Comparison of ENCODE assay signal across 16 cellular contexts in the genomic region with DNA sequence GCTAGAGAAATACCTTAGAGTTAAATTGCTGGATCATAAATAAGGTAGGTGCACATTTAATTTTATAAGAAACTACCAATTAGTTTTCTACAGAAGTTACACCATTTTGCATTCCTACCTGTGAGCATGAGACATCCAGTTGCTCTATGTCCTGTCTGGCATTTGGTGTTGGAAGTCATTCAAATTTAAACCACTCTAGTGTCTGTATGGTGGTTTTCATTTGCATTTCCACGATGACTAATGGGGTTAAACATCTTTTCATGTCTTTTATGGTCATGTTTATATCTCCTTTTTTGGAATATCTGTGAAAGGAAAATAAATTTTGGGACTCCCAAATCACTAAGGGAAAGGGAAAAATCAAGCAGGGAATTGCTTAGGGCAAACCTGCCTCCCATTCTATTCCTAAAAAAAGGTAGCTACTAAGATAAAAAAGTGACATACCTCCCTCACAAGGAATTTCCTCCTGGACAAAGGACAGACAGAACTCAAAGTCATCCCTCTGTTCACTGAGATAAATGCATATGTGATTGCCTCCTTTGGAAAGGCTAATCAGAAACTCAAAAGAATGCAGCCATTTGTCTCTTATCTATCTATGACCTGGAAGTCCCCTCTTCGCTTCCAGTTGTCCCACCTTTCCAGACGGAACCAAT. TPM values are rescaled to one million over a fixed set of nuclear protein-coding genes. Genes with fewer than 3 reads are reported as not detected.
DNase-seq lines count a peak whose midpoint lies in the region; FAIRE-seq and TF ChIP-seq lines count a peak whose summit lies in the region.
"Had no signal": no experiment of that assay in that cellular context is flagged by ENCODE, and none has a peak within 500 bp of the region (broad histone marks: within the 10 kb centered on the region; RNA-seq: fewer than 3 reads in every experiment).

No MANE protein-coding gene starts in this region.

- H4K5ac ChIP-seq in H9 (ENCODE audit: insufficient read length, low read depth, low read length) (no peak overlapping the region), H1 (ENCODE audit: insufficient read length, low read depth, low read length) (no peak overlapping the region)

- H3K27me3 ChIP-seq in H9 (ENCODE audit: insufficient read depth, low read length) (no peaks in the 10 kb centered on the region), H1 (replicated peaks in 1 of 4; ENCODE audit: control insufficient read depth in 3 of 4, extremely low read depth in 1 of 4, insufficient read depth in 3 of 4, low read length in 3 of 4) (no peaks in the 10 kb centered on the region)
- H3K27me3 ChIP-seq: BLaER1 treated with 17β-estradiol and CSF1 and Interleukin-3, amounts not matched to agents 10 nM and 100 nM had no signal

- WGBS in H9 (ENCODE audit: extremely low coverage, insufficient read length, low lambda C conversion rate) = no CpG with 5 or more reads among the region's 3 CpGs
- WGBS in H1 (ENCODE audit: extremely low coverage in 1 of 2, insufficient coverage in 1 of 2, insufficient read length in 1 of 2, insufficient replicate concordance in 2 of 2, low coverage in 1 of 2, low lambda C conversion rate in 2 of 2, missing lambda C conversion rate in 1 of 2), 2 experiments = 59% methylated on average over 3 of the region's 3 CpGs; no CpG with 5 or more reads in 1 of the 2 experiments

- H3K4ac ChIP-seq in H9 (ENCODE audit: low read depth, low read length) (no peak overlapping the region), H1 (replicated peaks; ENCODE audit: insufficient read length, low read depth, low read length) (no peak overlapping the region)

- H3K14ac ChIP-seq in H9 (ENCODE audit: insufficient read depth, low read length) (no peak overlapping the region), H1 (ENCODE audit: insufficient read length) (no peak overlapping the region)

- H2AK5ac ChIP-seq in H9 (ENCODE audit: insufficient read length, low read length) = no peak overlapping the region
- 0 out of 2 replicates have a peak overlapping the region, but pooled peaks have one; percentile 44 for H2AK5ac ChIP-seq in H1 (ENCODE audit: low read depth, low read length)

- no peak overlapping the region for H3K4me3 ChIP-seq in H1 (ENCODE audit: extremely low read depth in 1 of 4, insufficient read depth in 2 of 4, low read depth in 3 of 4, low read length in 4 of 4)
- H3K4me3 ChIP-seq: BLaER1 treated with 17β-estradiol and CSF1 and Interleukin-3, amounts not matched to agents 10 nM and 100 nM had no signal

- H3K27ac Mint-ChIP-seq in H9 = peak overlapping the region in 1 of 3 experiments; percentile 30; a peak in 1 of 7 replicates
- H3K27ac Mint-ChIP-seq in nephron progenitor cell = peak overlapping the region; percentile 32
- H3K27ac Mint-ChIP-seq: CD4-positive, CD25-positive, alpha-beta regulatory T cell; IgD-negative memory B cell had no signal

- no peak overlapping the region for H2AFZ ChIP-seq in H9 (ENCODE audit: low read length)
- no peak overlapping the region for H2AFZ ChIP-seq in H1 (ENCODE audit: low read length)

- H3K79me1 ChIP-seq in H9 (ENCODE audit: insufficient read depth, low read depth, low read length, poor library complexity, severe bottlenecking) (no peaks in the 10 kb centered on the region), H1 (ENCODE audit: low read depth, low read length) (no peaks in the 10 kb centered on the region)

- no peak overlapping the region; a peak in 1 of 5 replicates for H3K4me3 Mint-ChIP-seq in H9
- H3K4me3 Mint-ChIP-seq in nephron progenitor cell = no peak overlapping the region
- H3K4me3 Mint-ChIP-seq: CD4-positive, CD25-positive, alpha-beta regulatory T cell; IgD-negative memory B cell had no signal

- H3K23ac ChIP-seq in H9 (ENCODE audit: insufficient read length, low read depth, low read length) (no peak overlapping the region), H1 (ENCODE audit: insufficient read length) (no peak overlapping the region)

- H3K79me2 ChIP-seq in H9 (ENCODE audit: insufficient read depth, low read length) (no peaks in the 10 kb centered on the region), H1 (ENCODE audit: control insufficient read depth in 1 of 2, insufficient read depth in 2 of 2, low read length in 2 of 2) (no peaks in the 10 kb centered on the region)

- H3K4me1 ChIP-seq in H9 (ENCODE audit: insufficient read depth, low read length) (peaks cover 9% of the 10 kb centered on the region; the same call in 1 of the 2 replicates), H1 (replicated peaks in 1 of 4; ENCODE audit: control insufficient read depth in 3 of 4, insufficient read depth in 4 of 4, low read length in 3 of 4) (peaks cover 0 to 7% (median 1%) of the 10 kb centered on the region in 4 experiments; a peak in 5 of 7 replicates)
- H3K4me1 ChIP-seq: BLaER1 treated with 17β-estradiol and CSF1 and Interleukin-3, amounts not matched to agents 10 nM and 100 nM had no signal

- H3K36me3 Mint-ChIP-seq in H9 (ENCODE audit: insufficient read depth in 1 of 3, low read depth in 3 of 3) = peaks cover 6 to 24% (median 22%) of the 10 kb centered on the region in 3 experiments
- no peaks in the 10 kb centered on the region for H3K36me3 Mint-ChIP-seq in nephron progenitor cell (ENCODE audit: low read depth)
- H3K36me3 Mint-ChIP-seq: CD4-positive, CD25-positive, alpha-beta regulatory T cell; IgD-negative memory B cell had no signal

- no peak overlapping the region for H3K9ac ChIP-seq in H9 (ENCODE audit: extremely low read depth, insufficient read length, low read length)
- H3K9ac ChIP-seq in H1 (replicated peaks in 1 of 4; ENCODE audit: extremely low read depth in 1 of 4, low read depth in 3 of 4, low read length in 3 of 4) = no peak overlapping the region
- H3K9ac ChIP-seq: BLaER1 treated with 17β-estradiol and CSF1 and Interleukin-3, amounts not matched to agents 10 nM and 100 nM had no signal

- no peak overlapping the region for H2BK120ac ChIP-seq in H9 (ENCODE audit: low read depth, low read length, poor library complexity, severe bottlenecking)
- peak overlapping the region; percentile 18 for H2BK120ac ChIP-seq in H1 (replicated peaks; ENCODE audit: low read depth, low read length)

- H3K23me2 ChIP-seq in H9 (ENCODE audit: insufficient read length, low read depth, low read length, poor library complexity, severe bottlenecking) (no peaks in the 10 kb centered on the region), H1 (ENCODE audit: low read depth, low read length) (no peaks in the 10 kb centered on the region)

- POLR2A ChIA-PET in H1 (lab: Charles Lee; ENCODE audit: partially characterized antibody) = interaction anchor here (1.0 kb wide), 1 partner anchor 37 kb away, joined by 3 read pairs; no protein-coding TSS in a partner anchor

- H3K4me1 Mint-ChIP-seq in H9 (peaks cover 29 to 45% of the 10 kb centered on the region in 2 experiments), nephron progenitor cell (no peaks in the 10 kb centered on the region)
- H3K4me1 Mint-ChIP-seq: CD4-positive, CD25-positive, alpha-beta regulatory T cell; IgD-negative memory B cell had no signal

- no peak for TF ChIP-seq RAD21 in H1 (IDR thresholded peaks at IDR 0.05 in 1 of 2, conservative IDR thresholded peaks at IDR 0.05 in 1 of 2; ENCODE audit: low read depth in 2 of 2, low read length in 2 of 2)

- DNase-seq in H9 (no peak), LoVo (ENCODE audit: low spot score) (peak; percentile 7), H1 (ENCODE audit: low read depth in 1 of 2, low spot score in 2 of 2) (no peak), nephron progenitor cell (no peak), mucosa of gallbladder (ENCODE audit: low spot score) (no peak), AG08396 (ENCODE audit: low spot score) (no peak), SIG-M5 treated with dmso at 0.1 percent for 504 hours (lab: John Stamatoyannopoulos, UW; ENCODE audit: unreplicated experiment) (no peak)
- DNase-seq: 8988T; CD4-positive, CD25-positive, alpha-beta regulatory T cell; DMS53; GF-D8; H7; KG1 had no signal

- H4K8ac ChIP-seq in H9 (replicated peaks; ENCODE audit: insufficient read length, low read depth, low read length) = no peak overlapping the region
- H4K8ac ChIP-seq in H1 (ENCODE audit: extremely low read depth, insufficient read depth, low read length) = no peak overlapping the region

- no peaks in the 10 kb centered on the region for H4K20me1 ChIP-seq in H9 (ENCODE audit: control insufficient read depth, insufficient read depth, insufficient read length)
- no peaks in the 10 kb centered on the region for H4K20me1 ChIP-seq in H1 (replicated peaks in 1 of 2; ENCODE audit: control insufficient read depth in 1 of 2, insufficient read depth in 2 of 2, low read length in 2 of 2)
- H4K20me1 ChIP-seq: BLaER1 treated with 17β-estradiol and CSF1 and Interleukin-3, amounts not matched to agents 10 nM and 100 nM had no signal

- H2BK12ac ChIP-seq in H9 (ENCODE audit: insufficient read length, low read depth, low read length) (no peak overlapping the region), H1 (ENCODE audit: low read depth, low read length) (peak overlapping the region; percentile 21; the same call in 1 of the 2 replicates)

- H3K27me3 Mint-ChIP-seq in H9 (ENCODE audit: low read depth) = peaks cover 3% of the 10 kb centered on the region
- peaks cover 5% of the 10 kb centered on the region for H3K27me3 Mint-ChIP-seq in nephron progenitor cell (ENCODE audit: low read depth, poor library complexity)
- H3K27me3 Mint-ChIP-seq: CD4-positive, CD25-positive, alpha-beta regulatory T cell; IgD-negative memory B cell had no signal

- no peak overlapping the region for H3K4me2 ChIP-seq in H9 (ENCODE audit: insufficient read depth, insufficient read length, low read length)
- no peak overlapping the region for H3K4me2 ChIP-seq in H1 (ENCODE audit: insufficient read depth in 1 of 2, low read depth in 2 of 2, low read length in 2 of 2)
- H3K4me2 ChIP-seq: BLaER1 treated with 17β-estradiol and CSF1 and Interleukin-3, amounts not matched to agents 10 nM and 100 nM had no signal

- H3K56ac ChIP-seq in H9 (ENCODE audit: insufficient read length, low read depth, low read length) = no peak overlapping the region
- H3K56ac ChIP-seq in H1 (replicated peaks; ENCODE audit: insufficient read length, low read depth, low read length) = no peak overlapping the region

- no peak overlapping the region for H2BK5ac ChIP-seq in H9 (ENCODE audit: insufficient read length, low read length)
- peak overlapping the region; percentile 81; the same call in 1 of the 2 replicates for H2BK5ac ChIP-seq in H1 (ENCODE audit: low read depth, low read length)

- TF ChIP-seq CTCF in H9 (conservative IDR thresholded peaks at IDR 0.05) (no peak), H1 (IDR thresholded peaks at IDR 0.05; ENCODE audit: control extremely low read depth in 1 of 3, insufficient read depth in 1 of 3, low read depth in 1 of 3, low read length in 3 of 3) (no peak), nephron progenitor cell (IDR thresholded peaks at IDR 0.05) (no peak)

- no peak for TF ChIP-seq POLR2A in H1 (IDR thresholded peaks at IDR 0.05; ENCODE audit: control extremely low read depth in 1 of 2, low read depth in 2 of 2, low read length in 2 of 2)

- peaks cover 0 to 4% (median 0%) of the 10 kb centered on the region in 4 experiments; a peak in 1 of 8 replicates for H3K36me3 ChIP-seq in H1 (ENCODE audit: control insufficient read depth in 2 of 4, insufficient read depth in 4 of 4, low read length in 3 of 4)
- H3K36me3 ChIP-seq: BLaER1 treated with 17β-estradiol and CSF1 and Interleukin-3, amounts not matched to agents 10 nM and 100 nM had no signal

- TF ChIP-seq EP300 in H1 (IDR thresholded peaks at IDR 0.05; ENCODE audit: borderline replicate concordance in 1 of 2, low read depth in 2 of 2, low read length in 2 of 2) = no peak

- H3T11ph ChIP-seq in H9 (ENCODE audit: low read length) = no peak overlapping the region

- H3K18ac ChIP-seq in H9 (ENCODE audit: insufficient read length, low read depth, low read length) (no peak overlapping the region), H1 (ENCODE audit: extremely low read depth, low read length) (no peak overlapping the region)

- H2BK15ac ChIP-seq in H9 (ENCODE audit: low read depth, low read length) = no peak overlapping the region
- H2BK15ac ChIP-seq in H1 (ENCODE audit: low read length) = no peak overlapping the region

- H3K27ac ChIP-seq in H9 (ENCODE audit: insufficient read length, low read depth, low read length) (peak overlapping the region; percentile 21), H1 (ENCODE audit: low read depth, low read length) (no peak overlapping the region)
- H3K27ac ChIP-seq: BLaER1 treated with 17β-estradiol and CSF1 and Interleukin-3, amounts not matched to agents 10 nM and 100 nM had no signal

- peaks cover 7 to 24% of the 10 kb centered on the region in 2 experiments; a peak in 4 of 5 replicates for H3K9me3 Mint-ChIP-seq in H9
- peaks cover 20% of the 10 kb centered on the region for H3K9me3 Mint-ChIP-seq in nephron progenitor cell

- H4K91ac ChIP-seq in H9 (ENCODE audit: insufficient read length, low read depth, low read length) (no peak overlapping the region), H1 (replicated peaks; ENCODE audit: insufficient read length, low read length) (no peak overlapping the region)

- H3K9me3 ChIP-seq in H9 (ENCODE audit: control insufficient read depth, low read depth, low read length) (no peaks in the 10 kb centered on the region), H1 (ENCODE audit: insufficient read depth in 2 of 2, low read depth in 1 of 2, low read length in 1 of 2) (peaks cover 2 to 9% of the 10 kb centered on the region in 2 experiments; a peak in 2 of 4 replicates)
- H3K9me3 ChIP-seq: BLaER1 treated with 17β-estradiol and CSF1 and Interleukin-3, amounts not matched to agents 10 nM and 100 nM had no signal

- no peak overlapping the region for H2BK20ac ChIP-seq in H9 (ENCODE audit: low read depth, low read length, poor library complexity, severe bottlenecking)
- H2BK20ac ChIP-seq in H1 (ENCODE audit: low read length) = peak overlapping the region; percentile 87; the same call in 1 of the 2 replicates

- peak; percentile 19 for FAIRE-seq in H1 (lab: Jason Lieb, UNC)
- FAIRE-seq: GM19239 had no signal

- CTCF ChIA-PET in H1 (lab: Charles Lee; ENCODE audit: partially characterized antibody) = interaction anchor here (0.8 to 1.0 kb wide), 2 partner anchors 9 to 28 kb away, joined by 3 to 4 read pairs; no protein-coding TSS in a partner anchor

RNA-seq across cellular contexts. Expression of a gene that starts 31.6 kb away (rescaled TPM):
- total RNA-seq in H9 (2021) = 30.9 and 31.3 TPM in 2 replicates
- 122 and 131 TPM in 2 replicates for total RNA-seq in H1 (2021; fragmentation: NEBNext Ultra II Directional; extraction: Animal tissue kit (Norgen Biotek cat#: 25700))
- 28.6 and 35.8 TPM in 2 replicates for polyA plus RNA-seq in H1 (2011; rRNA removed)
- polyA plus RNA-seq in H1 (2011; cell fraction: cytosol; rRNA removed) = 35.3 TPM
- polyA plus RNA-seq in H1 (2011; cell fraction: nucleus; rRNA removed) = 111 TPM
- 32.6 to 58.0 TPM (median 43.3 TPM) in 4 replicates for polyA plus RNA-seq in H1 (2012, experiment 1 of 2)
- 12.4 TPM for polyA plus RNA-seq in H1 (2012, experiment 2 of 2)
- polyA plus RNA-seq in H1 (2013, experiment 1 of 2) = 20.7 TPM
- 21.5 TPM for polyA plus RNA-seq in H1 (2013, experiment 2 of 2)
- polyA minus RNA-seq in H1 (2011; rRNA and poly(A)+ RNA removed) = 515 and 527 TPM in 2 replicates
- polyA minus RNA-seq in H1 (2011; cell fraction: cytosol; rRNA and poly(A)+ RNA removed) = 70.8 TPM
- 671 TPM for polyA minus RNA-seq in H1 (2011; cell fraction: nucleus; rRNA and poly(A)+ RNA removed)
- total RNA-seq in mucosa of gallbladder = 2.4 TPM
- total RNA-seq: CD4-positive, CD25-positive, alpha-beta regulatory T cell had no signal
- polyA plus RNA-seq: CD4-positive, CD25-positive, alpha-beta regulatory T cell; IgD-negative memory B cell had no signal
